1 cellular context compared by ENCODE assay signal in the genomic region with DNA sequence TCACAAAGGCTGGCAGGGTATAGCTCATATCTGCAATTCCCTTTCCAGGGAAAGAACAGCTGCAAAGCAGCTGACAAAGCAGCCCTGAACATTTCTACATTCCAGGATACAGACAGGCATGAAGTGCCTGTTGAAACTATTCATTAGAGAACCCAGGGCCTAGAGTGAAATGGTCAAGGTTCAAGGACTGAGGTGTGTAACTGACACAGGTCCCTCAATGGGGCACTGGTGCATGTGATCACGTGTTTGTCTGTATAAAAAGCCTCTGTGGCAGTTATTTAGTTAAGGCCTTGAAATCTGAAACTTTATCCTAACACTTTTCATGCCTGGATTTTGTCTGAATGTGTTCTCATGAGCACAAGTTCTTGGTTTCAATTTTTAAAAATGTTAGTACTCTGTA.
TF ChIP-seq lines count a peak whose summit lies in the region.

No MANE protein-coding gene starts in this region.

TF ChIP-seq in endothelial cell of umbilical vein, 7 proteins besides CTCF, POLR2A, EP300 and RAD21 (continued from another document):
- no peak for TF ChIP-seq POLR2AphosphoS5 (IDR thresholded peaks at IDR 0.05; ENCODE audit: insufficient read depth, low read depth, low read length)
- TF ChIP-seq JUN (IDR thresholded peaks at IDR 0.05; ENCODE audit: borderline replicate concordance, insufficient read depth, insufficient read length, low read depth), result no peak
- no peak for TF ChIP-seq MYC (IDR thresholded peaks at IDR 0.05; ENCODE audit: low read depth, low read length)
- TF ChIP-seq FOS (IDR thresholded peaks at IDR 0.05; ENCODE audit: borderline replicate concordance, insufficient read depth, low read length), result no peak
- no peak for TF ChIP-seq EZH2 (IDR thresholded peaks at IDR 0.05; ENCODE audit: borderline replicate concordance, low read depth, low read length, severe bottlenecking)
